ENCODE assay signal across 8 cellular contexts in genomic region chr16:26836114-26836513, GRCh38.
DNase-seq lines count a peak whose midpoint lies in the region; TF ChIP-seq lines count a peak whose summit lies in the region.
"Not testable (repeated sequence)": the region's sequence is repeated elsewhere in the genome, so short reads cannot be mapped to it uniquely, and the experiment has no call there.

No MANE protein-coding gene starts in this region.

- H3K79me1 ChIP-seq in neuronal stem cell (ENCODE audit: low read depth, low read length) = not testable (repeated sequence)

- not testable (repeated sequence) for H3K9ac ChIP-seq in neuronal stem cell (ENCODE audit: low read depth, low read length, poor library complexity)

- not testable (repeated sequence) for H3K23ac ChIP-seq in neuronal stem cell (ENCODE audit: low read depth, low read length, poor library complexity)

- not testable (repeated sequence) for H3K9me3 Mint-ChIP-seq in osteocyte (ENCODE audit: unreplicated experiment); type B pancreatic cell

- not testable (repeated sequence) for H3K36me3 ChIP-seq in esophagus muscularis mucosa; right atrium auricular region; neuronal stem cell (replicated peaks in 1 of 2; ENCODE audit: control insufficient read depth in 2 of 2, insufficient read depth in 2 of 2, low read length in 2 of 2); testis (ENCODE audit: low read depth, missing control alignments)

- DNase-seq in coronary artery (ENCODE audit: low spot score) (peak; percentile 26), ecto neural progenitor cell (ENCODE audit: low spot score) (peak; percentile 26), esophagus muscularis mucosa (ENCODE audit: extremely low spot score) (peak; percentile 60), right atrium auricular region (ENCODE audit: low spot score) (peak; percentile 26), osteocyte (ENCODE audit: extremely low spot score, unreplicated experiment) (peak; percentile 72), type B pancreatic cell (ENCODE audit: extremely low spot score, unreplicated experiment) (peak; percentile 52)
- not testable (repeated sequence) for DNase-seq in neuronal stem cell (ENCODE audit: low spot score); testis

- H3K18ac ChIP-seq in neuronal stem cell (ENCODE audit: low read length) = not testable (repeated sequence)

- H2AFZ ChIP-seq in neuronal stem cell (ENCODE audit: low read length) = not testable (repeated sequence)

- not testable (repeated sequence) for H3K4me2 ChIP-seq in neuronal stem cell (ENCODE audit: insufficient read depth, low read length, poor library complexity, severe bottlenecking)

- not testable (repeated sequence) for H2BK5ac ChIP-seq in neuronal stem cell (ENCODE audit: low read length)

- 90% methylated on average over 7 of the region's 31 CpGs for WGBS in esophagus muscularis mucosa
- no CpG with 5 or more reads among the region's 31 CpGs for WGBS in neuronal stem cell (ENCODE audit: extremely low coverage in 2 of 2, insufficient read length in 2 of 2, insufficient replicate concordance in 1 of 2), 2 donors
- 43 to 74% methylated on average over 5 to 15 of the region's 31 CpGs for WGBS in testis, 2 donors

- not testable (repeated sequence) for H3K4ac ChIP-seq in neuronal stem cell (ENCODE audit: low read length)

- not testable (repeated sequence) for H3K27me3 Mint-ChIP-seq in osteocyte (ENCODE audit: unreplicated experiment); type B pancreatic cell

- intact Hi-C loops in esophagus muscularis mucosa (cut with DNase I); testis (cut with DNase I; ENCODE audit: low total_unique reads): not testable (repeated sequence)

- TF ChIP-seq EP300 in esophagus muscularis mucosa (IDR thresholded peaks at IDR 0.05) = not testable (repeated sequence)

- not testable (repeated sequence) for H3K27ac Mint-ChIP-seq in osteocyte (ENCODE audit: unreplicated experiment); type B pancreatic cell

- H2BK120ac ChIP-seq in neuronal stem cell (ENCODE audit: low read depth, low read length) = not testable (repeated sequence)

- H3K9me3 ChIP-seq in esophagus muscularis mucosa; neuronal stem cell (replicated peaks in 1 of 2; ENCODE audit: control insufficient read depth in 2 of 2, insufficient read depth in 1 of 2, low read depth in 1 of 2, low read length in 2 of 2); testis: not testable (repeated sequence)
- peaks cover 0 to 10% of the 10 kb centered on the region in 2 donors for H3K9me3 ChIP-seq in right atrium auricular region

- not testable (repeated sequence) for H3K27me3 ChIP-seq in esophagus muscularis mucosa; right atrium auricular region; neuronal stem cell (ENCODE audit: control insufficient read depth in 3 of 3, insufficient read depth in 3 of 3, low read depth in 1 of 3, low read length in 3 of 3); testis

- not testable (repeated sequence) for H3K36me3 Mint-ChIP-seq in osteocyte (ENCODE audit: unreplicated experiment); type B pancreatic cell

- not testable (repeated sequence) for H3K27ac ChIP-seq in coronary artery; esophagus muscularis mucosa (replicated peaks in 1 of 4); right atrium auricular region; neuronal stem cell (replicated peaks; ENCODE audit: low read length); testis

- not testable (repeated sequence) for TF ChIP-seq POLR2A in esophagus muscularis mucosa (IDR thresholded peaks at IDR 0.05; ENCODE audit: low read depth); testis (IDR thresholded peaks at IDR 0.05)

- H2BK15ac ChIP-seq in neuronal stem cell (ENCODE audit: low read length) = not testable (repeated sequence)

- H3K4me1 Mint-ChIP-seq in osteocyte (ENCODE audit: unreplicated experiment); type B pancreatic cell (ENCODE audit: unreplicated experiment): not testable (repeated sequence)

- not testable (repeated sequence) for H3K4me3 Mint-ChIP-seq in osteocyte (ENCODE audit: unreplicated experiment); type B pancreatic cell

- not testable (repeated sequence) for TF ChIP-seq CTCF in coronary artery (IDR thresholded peaks at IDR 0.05); esophagus muscularis mucosa (IDR thresholded peaks at IDR 0.05); right atrium auricular region (IDR thresholded peaks at IDR 0.05); osteocyte (IDR thresholded peaks at IDR 0.05); testis (IDR thresholded peaks at IDR 0.05); type B pancreatic cell (conservative IDR thresholded peaks at IDR 0.05)

- not testable (repeated sequence) for H4K91ac ChIP-seq in neuronal stem cell (ENCODE audit: low read depth, low read length, poor library complexity)

- H2BK12ac ChIP-seq in neuronal stem cell (ENCODE audit: low read length) = peak overlapping the region; percentile 41

- not testable (repeated sequence) for H3K4me1 ChIP-seq in esophagus muscularis mucosa; right atrium auricular region; neuronal stem cell (ENCODE audit: control insufficient read depth in 2 of 2, insufficient read depth in 1 of 2, low read depth in 1 of 2, low read length in 2 of 2); testis

- not testable (repeated sequence) for H2AK5ac ChIP-seq in neuronal stem cell (ENCODE audit: low read depth, low read length)

- not testable (repeated sequence) for H3K4me3 ChIP-seq in coronary artery; esophagus muscularis mucosa; right atrium auricular region; neuronal stem cell (ENCODE audit: low read length in 2 of 2)
- H3K4me3 ChIP-seq in testis = peak overlapping the region; percentile 9 to 47

- not testable (repeated sequence) for H4K8ac ChIP-seq in neuronal stem cell (ENCODE audit: low read depth, low read length)

- not testable (repeated sequence) for H3K14ac ChIP-seq in neuronal stem cell (ENCODE audit: low read length)
